In the genomic region with DNA sequence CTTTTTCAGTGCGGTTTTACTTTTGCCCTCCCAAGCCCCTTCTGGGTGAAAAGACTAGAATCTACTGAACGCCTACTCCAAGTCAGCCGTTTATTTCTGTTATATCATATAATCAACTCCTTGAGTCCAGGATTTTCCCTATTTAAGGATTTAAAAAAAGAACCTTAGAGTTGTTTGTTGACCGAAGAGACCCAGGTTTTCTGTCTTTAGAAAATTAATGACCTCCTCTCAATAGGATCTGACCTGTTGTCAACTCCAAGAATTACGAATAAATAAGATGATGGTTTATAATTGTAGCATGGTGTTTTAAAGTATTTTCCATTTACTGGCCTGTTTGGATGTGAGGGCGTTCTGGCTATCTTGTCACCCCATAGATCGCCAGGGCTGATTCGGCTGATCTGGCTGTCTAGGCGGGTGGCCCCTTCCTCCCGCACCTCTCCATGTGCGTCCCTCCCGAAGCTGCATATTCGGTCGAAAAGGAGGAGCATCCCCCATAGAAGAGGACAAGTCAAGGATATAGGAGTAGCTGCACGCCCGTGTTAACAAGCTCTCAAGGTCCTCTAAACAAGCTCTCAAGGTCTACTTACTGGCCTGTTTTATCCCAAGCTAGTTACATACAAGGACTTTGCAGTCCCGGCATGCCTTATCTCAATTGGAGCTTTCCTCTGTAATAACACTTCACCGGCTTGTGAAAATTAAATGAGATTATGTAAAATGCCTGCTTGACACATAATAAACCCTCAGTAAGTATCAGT, we compare ENCODE assay signal across 8 cellular contexts.
DNase-seq lines count a peak whose midpoint lies in the region; ATAC-seq lines count a peak whose summit lies in the region.

No MANE protein-coding gene starts in this region.

- peak overlapping the region; percentile 95 for H3K4me3 Mint-ChIP-seq in activated naive CD4-positive, alpha-beta T cell treated with anti-CD3 and anti-CD28 coated beads, Interleukin-2, amount 50 U/mL, for 24 hours
- H3K4me3 Mint-ChIP-seq in stimulated activated naive B cell treated with anti-CD40 and anti-IgM and Interleukin-4, amounts not matched to agents 10 μg/mL and 1 μg/mL and 100 μg/mL, for 72 hours: peak overlapping the region; percentile 88 to 93

- no peak for ATAC-seq in stimulated activated naive B cell treated with anti-CD40 and anti-IgM and Interleukin-4, amounts not matched to agents 10 μg/mL and 1 μg/mL and 100 μg/mL, for 72 hours (replicated peaks)
- no peak for ATAC-seq in GM18909 (IDR thresholded peaks at IDR 0.05; ENCODE audit: poor library complexity, unreplicated experiment)

- H3K36me3 Mint-ChIP-seq in activated naive CD4-positive, alpha-beta T cell treated with anti-CD3 and anti-CD28 coated beads, Interleukin-2, amount 50 U/mL, for 24 hours: no peaks in the 10 kb centered on the region
- peaks cover 2 to 11% of the 10 kb centered on the region in 2 donors for H3K36me3 Mint-ChIP-seq in stimulated activated naive B cell treated with anti-CD40 and anti-IgM and Interleukin-4, amounts not matched to agents 10 μg/mL and 1 μg/mL and 100 μg/mL, for 72 hours

- peak overlapping the region; percentile 99 for H3K27ac Mint-ChIP-seq in activated naive CD4-positive, alpha-beta T cell treated with anti-CD3 and anti-CD28 coated beads, Interleukin-2, amount 50 U/mL, for 24 hours
- peak overlapping the region; percentile 99 for H3K27ac Mint-ChIP-seq in stimulated activated naive B cell treated with anti-CD40 and anti-IgM and Interleukin-4, amounts not matched to agents 10 μg/mL and 1 μg/mL and 100 μg/mL, for 72 hours

- peaks cover 19% of the 10 kb centered on the region for H3K4me1 Mint-ChIP-seq in activated naive CD4-positive, alpha-beta T cell treated with anti-CD3 and anti-CD28 coated beads, Interleukin-2, amount 50 U/mL, for 24 hours
- peaks cover 16 to 18% of the 10 kb centered on the region in 2 donors for H3K4me1 Mint-ChIP-seq in stimulated activated naive B cell treated with anti-CD40 and anti-IgM and Interleukin-4, amounts not matched to agents 10 μg/mL and 1 μg/mL and 100 μg/mL, for 72 hours

- no peaks in the 10 kb centered on the region for H3K27me3 Mint-ChIP-seq in activated naive CD4-positive, alpha-beta T cell treated with anti-CD3 and anti-CD28 coated beads, Interleukin-2, amount 50 U/mL, for 24 hours
- peaks cover 0 to 8% of the 10 kb centered on the region in 2 donors for H3K27me3 Mint-ChIP-seq in stimulated activated naive B cell treated with anti-CD40 and anti-IgM and Interleukin-4, amounts not matched to agents 10 μg/mL and 1 μg/mL and 100 μg/mL, for 72 hours

- no peak for DNase-seq in activated naive CD4-positive, alpha-beta T cell treated with Interleukin-2 at 50 U/mL for 16 hours
- DNase-seq in activated CD8-positive, alpha-beta memory T cell treated with anti-CD3 and anti-CD28 coated beads, Interleukin-2, amount 50 U/mL, for 4 hours: peak; percentile 17
- DNase-seq in stimulated activated naive B cell treated with anti-CD40 and anti-IgM and Interleukin-4, amounts not matched to agents 10 μg/mL and 1 μg/mL and 100 μg/mL, for 72 hours: no peak
- DNase-seq in effector CD8-positive, alpha-beta T cell (lab: John Stamatoyannopoulos, UW): no peak
- no peak for DNase-seq in UCSD-AML1 (lab: John Stamatoyannopoulos, UW; ENCODE audit: unreplicated experiment)

- H3K4me3 ChIP-seq in iPS-11a (ENCODE audit: low read depth, low read length): peak overlapping the region; percentile 97

- H3K9me3 Mint-ChIP-seq in activated naive CD4-positive, alpha-beta T cell treated with anti-CD3 and anti-CD28 coated beads, Interleukin-2, amount 50 U/mL, for 24 hours: no peaks in the 10 kb centered on the region
- H3K9me3 Mint-ChIP-seq in stimulated activated naive B cell treated with anti-CD40 and anti-IgM and Interleukin-4, amounts not matched to agents 10 μg/mL and 1 μg/mL and 100 μg/mL, for 72 hours: no peaks in the 10 kb centered on the region
